ENCODE assay signal across 1 cellular context in the genomic region with DNA sequence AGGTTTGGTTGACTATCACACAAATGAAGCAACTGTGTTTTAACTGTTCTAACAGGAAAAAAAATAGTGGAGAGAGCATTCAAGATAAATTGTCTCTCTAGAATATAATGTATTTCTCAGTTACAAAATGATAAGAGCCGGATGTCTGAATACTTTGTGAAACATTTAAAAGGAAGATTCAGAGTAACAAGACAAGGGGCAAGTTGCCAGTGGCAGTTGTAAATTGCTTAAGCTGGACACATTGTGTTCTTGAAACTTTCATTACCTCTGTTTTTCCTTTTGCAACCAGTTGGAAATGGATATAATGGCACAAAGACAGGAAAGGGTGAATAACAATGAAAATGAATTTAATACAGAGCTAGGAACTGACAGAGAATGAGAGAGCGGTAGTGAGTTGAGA.
TF ChIP-seq lines count a peak whose summit lies in the region.

No MANE protein-coding gene starts in this region.

TF ChIP-seq in GM12878, 131 proteins besides CTCF, POLR2A, EP300 and RAD21 (continued from another document):
- TF ChIP-seq, protein P1, sequence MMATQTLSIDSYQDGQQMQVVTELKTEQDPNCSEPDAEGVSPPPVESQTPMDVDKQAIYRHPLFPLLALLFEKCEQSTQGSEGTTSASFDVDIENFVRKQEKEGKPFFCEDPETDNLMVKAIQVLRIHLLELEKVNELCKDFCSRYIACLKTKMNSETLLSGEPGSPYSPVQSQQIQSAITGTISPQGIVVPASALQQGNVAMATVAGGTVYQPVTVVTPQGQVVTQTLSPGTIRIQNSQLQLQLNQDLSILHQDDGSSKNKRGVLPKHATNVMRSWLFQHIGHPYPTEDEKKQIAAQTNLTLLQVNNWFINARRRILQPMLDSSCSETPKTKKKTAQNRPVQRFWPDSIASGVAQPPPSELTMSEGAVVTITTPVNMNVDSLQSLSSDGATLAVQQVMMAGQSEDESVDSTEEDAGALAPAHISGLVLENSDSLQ (IDR thresholded peaks at IDR 0.05), result no peak
- no peak for TF ChIP-seq EGR1 (IDR thresholded peaks at IDR 0.05; ENCODE audit: borderline replicate concordance in 1 of 2, low read depth in 2 of 2, low read length in 2 of 2)
- TF ChIP-seq, protein P2, sequence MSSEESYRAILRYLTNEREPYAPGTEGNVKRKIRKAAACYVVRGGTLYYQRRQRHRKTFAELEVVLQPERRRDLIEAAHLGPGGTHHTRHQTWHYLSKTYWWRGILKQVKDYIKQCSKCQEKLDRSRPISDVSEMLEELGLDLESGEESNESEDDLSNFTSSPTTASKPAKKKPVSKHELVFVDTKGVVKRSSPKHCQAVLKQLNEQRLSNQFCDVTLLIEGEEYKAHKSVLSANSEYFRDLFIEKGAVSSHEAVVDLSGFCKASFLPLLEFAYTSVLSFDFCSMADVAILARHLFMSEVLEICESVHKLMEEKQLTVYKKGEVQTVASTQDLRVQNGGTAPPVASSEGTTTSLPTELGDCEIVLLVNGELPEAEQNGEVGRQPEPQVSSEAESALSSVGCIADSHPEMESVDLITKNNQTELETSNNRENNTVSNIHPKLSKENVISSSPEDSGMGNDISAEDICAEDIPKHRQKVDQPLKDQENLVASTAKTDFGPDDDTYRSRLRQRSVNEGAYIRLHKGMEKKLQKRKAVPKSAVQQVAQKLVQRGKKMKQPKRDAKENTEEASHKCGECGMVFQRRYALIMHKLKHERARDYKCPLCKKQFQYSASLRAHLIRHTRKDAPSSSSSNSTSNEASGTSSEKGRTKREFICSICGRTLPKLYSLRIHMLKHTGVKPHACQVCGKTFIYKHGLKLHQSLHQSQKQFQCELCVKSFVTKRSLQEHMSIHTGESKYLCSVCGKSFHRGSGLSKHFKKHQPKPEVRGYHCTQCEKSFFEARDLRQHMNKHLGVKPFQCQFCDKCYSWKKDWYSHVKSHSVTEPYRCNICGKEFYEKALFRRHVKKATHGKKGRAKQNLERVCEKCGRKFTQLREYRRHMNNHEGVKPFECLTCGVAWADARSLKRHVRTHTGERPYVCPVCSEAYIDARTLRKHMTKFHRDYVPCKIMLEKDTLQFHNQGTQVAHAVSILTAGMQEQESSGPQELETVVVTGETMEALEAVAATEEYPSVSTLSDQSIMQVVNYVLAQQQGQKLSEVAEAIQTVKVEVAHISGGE (CRISPR knock-in tag; IDR thresholded peaks at IDR 0.05), result no peak
- TF ChIP-seq ZNF274 (IDR thresholded peaks at IDR 0.05; ENCODE audit: insufficient read depth, insufficient read length), result no peak
- no peak for TF ChIP-seq SUPT20H (IDR thresholded peaks at IDR 0.05; ENCODE audit: borderline replicate concordance, control insufficient read depth, low read depth, low read length)
- TF ChIP-seq NFXL1 (IDR thresholded peaks at IDR 0.05; ENCODE audit: borderline replicate concordance), result no peak
- TF ChIP-seq, protein P3, sequence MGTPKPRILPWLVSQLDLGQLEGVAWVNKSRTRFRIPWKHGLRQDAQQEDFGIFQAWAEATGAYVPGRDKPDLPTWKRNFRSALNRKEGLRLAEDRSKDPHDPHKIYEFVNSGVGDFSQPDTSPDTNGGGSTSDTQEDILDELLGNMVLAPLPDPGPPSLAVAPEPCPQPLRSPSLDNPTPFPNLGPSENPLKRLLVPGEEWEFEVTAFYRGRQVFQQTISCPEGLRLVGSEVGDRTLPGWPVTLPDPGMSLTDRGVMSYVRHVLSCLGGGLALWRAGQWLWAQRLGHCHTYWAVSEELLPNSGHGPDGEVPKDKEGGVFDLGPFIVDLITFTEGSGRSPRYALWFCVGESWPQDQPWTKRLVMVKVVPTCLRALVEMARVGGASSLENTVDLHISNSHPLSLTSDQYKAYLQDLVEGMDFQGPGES (IDR thresholded peaks at IDR 0.05), result no peak
- TF ChIP-seq MYC (IDR thresholded peaks at IDR 0.05; ENCODE audit: insufficient read depth, insufficient read length, insufficient replicate concordance, low read length, severe bottlenecking), result no peak
- TF ChIP-seq TAF1 (IDR thresholded peaks at IDR 0.05; ENCODE audit: borderline replicate concordance, low read depth, low read length), result no peak
- no peak for TF ChIP-seq DPF2 (IDR thresholded peaks at IDR 0.05)
- TF ChIP-seq, protein P4, sequence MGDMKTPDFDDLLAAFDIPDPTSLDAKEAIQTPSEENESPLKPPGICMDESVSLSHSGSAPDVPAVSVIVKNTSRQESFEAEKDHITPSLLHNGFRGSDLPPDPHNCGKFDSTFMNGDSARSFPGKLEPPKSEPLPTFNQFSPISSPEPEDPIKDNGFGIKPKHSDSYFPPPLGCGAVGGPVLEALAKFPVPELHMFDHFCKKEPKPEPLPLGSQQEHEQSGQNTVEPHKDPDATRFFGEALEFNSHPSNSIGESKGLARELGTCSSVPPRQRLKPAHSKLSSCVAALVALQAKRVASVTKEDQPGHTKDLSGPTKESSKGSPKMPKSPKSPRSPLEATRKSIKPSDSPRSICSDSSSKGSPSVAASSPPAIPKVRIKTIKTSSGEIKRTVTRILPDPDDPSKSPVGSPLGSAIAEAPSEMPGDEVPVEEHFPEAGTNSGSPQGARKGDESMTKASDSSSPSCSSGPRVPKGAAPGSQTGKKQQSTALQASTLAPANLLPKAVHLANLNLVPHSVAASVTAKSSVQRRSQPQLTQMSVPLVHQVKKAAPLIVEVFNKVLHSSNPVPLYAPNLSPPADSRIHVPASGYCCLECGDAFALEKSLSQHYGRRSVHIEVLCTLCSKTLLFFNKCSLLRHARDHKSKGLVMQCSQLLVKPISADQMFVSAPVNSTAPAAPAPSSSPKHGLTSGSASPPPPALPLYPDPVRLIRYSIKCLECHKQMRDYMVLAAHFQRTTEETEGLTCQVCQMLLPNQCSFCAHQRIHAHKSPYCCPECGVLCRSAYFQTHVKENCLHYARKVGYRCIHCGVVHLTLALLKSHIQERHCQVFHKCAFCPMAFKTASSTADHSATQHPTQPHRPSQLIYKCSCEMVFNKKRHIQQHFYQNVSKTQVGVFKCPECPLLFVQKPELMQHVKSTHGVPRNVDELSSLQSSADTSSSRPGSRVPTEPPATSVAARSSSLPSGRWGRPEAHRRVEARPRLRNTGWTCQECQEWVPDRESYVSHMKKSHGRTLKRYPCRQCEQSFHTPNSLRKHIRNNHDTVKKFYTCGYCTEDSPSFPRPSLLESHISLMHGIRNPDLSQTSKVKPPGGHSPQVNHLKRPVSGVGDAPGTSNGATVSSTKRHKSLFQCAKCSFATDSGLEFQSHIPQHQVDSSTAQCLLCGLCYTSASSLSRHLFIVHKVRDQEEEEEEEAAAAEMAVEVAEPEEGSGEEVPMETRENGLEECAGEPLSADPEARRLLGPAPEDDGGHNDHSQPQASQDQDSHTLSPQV (IDR thresholded peaks at IDR 0.05), result no peak
- TF ChIP-seq STAT3 (IDR thresholded peaks at IDR 0.05; ENCODE audit: low read depth, low read length), result no peak
TF ChIP-seq in GM12878: peak in this region for 0.
